In genomic region chr16:11085025-11085485, GRCh38 we compare ENCODE assay signal across 1 cellular context.
TF ChIP-seq lines count a peak whose summit lies in the region.

No MANE protein-coding gene starts in this region.

TF ChIP-seq in SK-N-SH treated with all-trans-retinoic acid at 6 μM for 48 hours, 23 proteins besides CTCF, POLR2A, EP300 and RAD21 (continued from another document):
- TF ChIP-seq CSRNP3 (CRISPR knock-in tag; IDR thresholded peaks at IDR 0.05): no peak
- TF ChIP-seq ZNF565 (CRISPR knock-in tag; conservative IDR thresholded peaks at IDR 0.05; ENCODE audit: low read depth): no peak
- no peak for TF ChIP-seq CSDC2 (CRISPR knock-in tag; IDR thresholded peaks at IDR 0.05)
- no peak for TF ChIP-seq TSHZ2 (CRISPR knock-in tag; IDR thresholded peaks at IDR 0.05)
- no peak for TF ChIP-seq BACH2 (CRISPR knock-in tag; IDR thresholded peaks at IDR 0.05; ENCODE audit: borderline replicate concordance)
- no peak for TF ChIP-seq GLIS3 (CRISPR knock-in tag; IDR thresholded peaks at IDR 0.05)
- TF ChIP-seq TOX (CRISPR knock-in tag; IDR thresholded peaks at IDR 0.05; ENCODE audit: borderline replicate concordance): no peak
- no peak for TF ChIP-seq ZNF70 (CRISPR knock-in tag; IDR thresholded peaks at IDR 0.05)
- no peak for TF ChIP-seq ESRRG (CRISPR knock-in tag; IDR thresholded peaks at IDR 0.05)
- no peak for TF ChIP-seq TCF4 (CRISPR knock-in tag; IDR thresholded peaks at IDR 0.05; ENCODE audit: borderline replicate concordance)
- no peak for TF ChIP-seq ZNF8 (CRISPR knock-in tag; IDR thresholded peaks at IDR 0.05)
- no peak for TF ChIP-seq RARB (CRISPR knock-in tag; IDR thresholded peaks at IDR 0.05)
- TF ChIP-seq OSR1 (CRISPR knock-in tag; IDR thresholded peaks at IDR 0.05): no peak
- TF ChIP-seq ARNTL (CRISPR knock-in tag; IDR thresholded peaks at IDR 0.05; ENCODE audit: borderline replicate concordance, low read depth): no peak
- no peak for TF ChIP-seq SNAI2 (CRISPR knock-in tag; IDR thresholded peaks at IDR 0.05)
- TF ChIP-seq PPARA (CRISPR knock-in tag; IDR thresholded peaks at IDR 0.05; ENCODE audit: borderline replicate concordance): no peak
- TF ChIP-seq CREB5 (CRISPR knock-in tag; IDR thresholded peaks at IDR 0.05; ENCODE audit: low read depth): no peak
- TF ChIP-seq ZFP3 (CRISPR knock-in tag; IDR thresholded peaks at IDR 0.05): no peak
